3 cellular contexts compared by ENCODE assay signal in the genomic region with DNA sequence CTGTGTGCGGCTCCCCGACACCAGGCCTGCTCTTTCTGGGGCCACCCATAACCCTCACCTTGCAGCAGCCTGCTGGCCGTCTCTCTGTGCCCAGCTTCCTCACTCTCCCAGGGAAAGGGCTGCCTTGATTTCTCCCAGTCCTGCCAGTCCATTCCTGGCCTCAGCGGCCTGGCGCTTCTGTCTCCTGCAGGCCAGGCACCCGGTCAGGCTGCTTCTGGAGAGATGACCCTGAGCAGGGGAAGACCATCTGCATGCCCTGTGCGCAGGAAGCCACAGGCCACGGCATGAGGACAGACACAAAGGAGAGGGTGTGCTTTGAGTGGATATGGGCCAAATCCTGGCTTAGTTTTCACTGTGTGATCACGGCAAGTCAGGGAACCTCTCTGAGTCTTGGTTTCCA.
TF ChIP-seq lines count a peak whose summit lies in the region.

No MANE protein-coding gene starts in this region.

TF ChIP-seq in liver, 16 proteins besides CTCF, POLR2A, EP300 and RAD21:
- TF ChIP-seq NR2F2 (IDR thresholded peaks at IDR 0.05), result peak; percentile 69
- no peak for TF ChIP-seq HNF4A (conservative IDR thresholded peaks at IDR 0.05)
- no peak for TF ChIP-seq YY1 (IDR thresholded peaks at IDR 0.05)
TF ChIP-seq in liver: peak in this region for 1.

TF ChIP-seq in HepG2, 621 proteins besides CTCF, POLR2A, EP300 and RAD21:
- TF ChIP-seq PHF5A (CRISPR knock-in tag; IDR thresholded peaks at IDR 0.05; ENCODE audit: low read depth, unreplicated experiment) (no peak), ZNF382 (CRISPR knock-in tag; IDR thresholded peaks at IDR 0.05; ENCODE audit: borderline replicate concordance) (no peak), PTBP1 (IDR thresholded peaks at IDR 0.05; ENCODE audit: low read depth, low read length, poor library complexity, severe bottlenecking) (no peak)
- TF ChIP-seq, protein P1, sequence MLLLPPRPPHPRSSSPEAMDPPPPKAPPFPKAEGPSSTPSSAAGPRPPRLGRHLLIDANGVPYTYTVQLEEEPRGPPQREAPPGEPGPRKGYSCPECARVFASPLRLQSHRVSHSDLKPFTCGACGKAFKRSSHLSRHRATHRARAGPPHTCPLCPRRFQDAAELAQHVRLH (CRISPR knock-in tag; IDR thresholded peaks at IDR 0.05; ENCODE audit: borderline replicate concordance, low read depth), result no peak

TF ChIP-seq in neural cell, 6 proteins besides CTCF, POLR2A, EP300 and RAD21:
- TF ChIP-seq EZH2 (IDR thresholded peaks at IDR 0.05; ENCODE audit: borderline replicate concordance, insufficient read depth, low read length, poor library complexity, severe bottlenecking) (no peak), SMC3 (conservative IDR thresholded peaks at IDR 0.05; ENCODE audit: poor library complexity) (no peak), POLR2AphosphoS5 (IDR thresholded peaks at IDR 0.05) (no peak), MXI1 (conservative IDR thresholded peaks at IDR 0.05; ENCODE audit: poor library complexity, severe bottlenecking) (no peak), TAF1 (IDR thresholded peaks at IDR 0.05; ENCODE audit: low read depth) (no peak)
- TF ChIP-seq, protein P2, sequence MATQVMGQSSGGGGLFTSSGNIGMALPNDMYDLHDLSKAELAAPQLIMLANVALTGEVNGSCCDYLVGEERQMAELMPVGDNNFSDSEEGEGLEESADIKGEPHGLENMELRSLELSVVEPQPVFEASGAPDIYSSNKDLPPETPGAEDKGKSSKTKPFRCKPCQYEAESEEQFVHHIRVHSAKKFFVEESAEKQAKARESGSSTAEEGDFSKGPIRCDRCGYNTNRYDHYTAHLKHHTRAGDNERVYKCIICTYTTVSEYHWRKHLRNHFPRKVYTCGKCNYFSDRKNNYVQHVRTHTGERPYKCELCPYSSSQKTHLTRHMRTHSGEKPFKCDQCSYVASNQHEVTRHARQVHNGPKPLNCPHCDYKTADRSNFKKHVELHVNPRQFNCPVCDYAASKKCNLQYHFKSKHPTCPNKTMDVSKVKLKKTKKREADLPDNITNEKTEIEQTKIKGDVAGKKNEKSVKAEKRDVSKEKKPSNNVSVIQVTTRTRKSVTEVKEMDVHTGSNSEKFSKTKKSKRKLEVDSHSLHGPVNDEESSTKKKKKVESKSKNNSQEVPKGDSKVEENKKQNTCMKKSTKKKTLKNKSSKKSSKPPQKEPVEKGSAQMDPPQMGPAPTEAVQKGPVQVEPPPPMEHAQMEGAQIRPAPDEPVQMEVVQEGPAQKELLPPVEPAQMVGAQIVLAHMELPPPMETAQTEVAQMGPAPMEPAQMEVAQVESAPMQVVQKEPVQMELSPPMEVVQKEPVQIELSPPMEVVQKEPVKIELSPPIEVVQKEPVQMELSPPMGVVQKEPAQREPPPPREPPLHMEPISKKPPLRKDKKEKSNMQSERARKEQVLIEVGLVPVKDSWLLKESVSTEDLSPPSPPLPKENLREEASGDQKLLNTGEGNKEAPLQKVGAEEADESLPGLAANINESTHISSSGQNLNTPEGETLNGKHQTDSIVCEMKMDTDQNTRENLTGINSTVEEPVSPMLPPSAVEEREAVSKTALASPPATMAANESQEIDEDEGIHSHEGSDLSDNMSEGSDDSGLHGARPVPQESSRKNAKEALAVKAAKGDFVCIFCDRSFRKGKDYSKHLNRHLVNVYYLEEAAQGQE (IDR thresholded peaks at IDR 0.05; ENCODE audit: borderline replicate concordance), result no peak
